ENCODE assay signal across 6 cellular contexts in genomic region chr15:40847225-40847961, GRCh38. TPM values are rescaled to one million over a fixed set of nuclear protein-coding genes. Genes with fewer than 3 reads are reported as not detected.
DNase-seq lines count a peak whose midpoint lies in the region; ATAC-seq and TF ChIP-seq lines count a peak whose summit lies in the region.

No MANE protein-coding gene starts in this region.

- H3K27ac ChIP-seq in esophagus squamous epithelium = peak overlapping the region; percentile 80 to 97 (median 93)
- no peak overlapping the region for H3K27ac ChIP-seq in testis

- ATAC-seq in GM21367 (IDR thresholded peaks at IDR 0.05; ENCODE audit: unreplicated experiment) = peak; percentile 58

- H3K27me3 ChIP-seq in esophagus squamous epithelium (peaks cover 0 to 34% (median 0%) of the 10 kb centered on the region in 4 donors), testis (no peaks in the 10 kb centered on the region)

- H3K36me3 ChIP-seq in esophagus squamous epithelium (peaks cover 0 to 48% (median 0%) of the 10 kb centered on the region in 3 donors), testis (ENCODE audit: low read depth, missing control alignments) (no peaks in the 10 kb centered on the region)

- TF ChIP-seq CTCF in esophagus squamous epithelium (IDR thresholded peaks at IDR 0.05) (peak in 3 of 6 experiments; percentile 21 to 39 (median 22)), testis (IDR thresholded peaks at IDR 0.05) (no peak)

- H3K9me3 ChIP-seq in esophagus squamous epithelium (no peaks in the 10 kb centered on the region), testis (no peaks in the 10 kb centered on the region)

- intact Hi-C loops in esophagus squamous epithelium (cut with DNase I) = no loop called here
- intact Hi-C loops in testis (cut with DNase I; ENCODE audit: low total_unique reads) = no loop called here

- peak in 2 of 4 donors; percentile 7 to 37 for TF ChIP-seq POLR2A in esophagus squamous epithelium (IDR thresholded peaks at IDR 0.05)
- TF ChIP-seq POLR2A in testis (IDR thresholded peaks at IDR 0.05) = no peak

- 50 to 51% methylated on average over 6 of the region's 7 CpGs for WGBS in esophagus squamous epithelium, 2 donors
- 81 to 88% methylated on average over 7 of the region's 7 CpGs for WGBS in testis, 2 donors

- DNase-seq in AG20443 (ENCODE audit: low spot score) (peak; percentile 27), NCI-H69 (lab: John Stamatoyannopoulos, UW) (peak; percentile 95), esophagus squamous epithelium (lab: John Stamatoyannopoulos, UW) (no peak), testis (peak; percentile 27)
- DNase-seq in activated naive CD4-positive, alpha-beta T cell treated with anti-CD3 and anti-CD28 coated beads, Interleukin-2, amount 50 U/mL, for 16 hours = no peak

- H3K4me1 ChIP-seq in esophagus squamous epithelium = peaks cover 14 to 61% (median 23%) of the 10 kb centered on the region in 3 donors
- H3K4me1 ChIP-seq in testis = peaks cover 8% of the 10 kb centered on the region

- peak overlapping the region; percentile 59 to 80 (median 72) for H3K4me3 ChIP-seq in esophagus squamous epithelium
- no peak overlapping the region for H3K4me3 ChIP-seq in testis

RNA-seq across cellular contexts. Expression of gene SPINT1, which starts 3.5 kb away (rescaled TPM):
- total RNA-seq in esophagus squamous epithelium = 100 to 1,000 TPM; 168 to 506 (median 215) TPM
- total RNA-seq in testis = 10 to 100 TPM in 1 of 2 donors, 1 to 10 TPM in 1; 9.5 to 10.5 TPM
- 7.2 TPM for polyA plus RNA-seq in testis (ENCODE audit: insufficient read depth, low read depth, low replicate concordance)

RNA-seq across cellular contexts. Expression of gene PPP1R14D, which starts 18.9 kb away (rescaled TPM):
- total RNA-seq in esophagus squamous epithelium (under 1 TPM in 1 of 4 donors, not detected in 3; 0.68 TPM), testis (under 1 TPM; 0.43 to 0.55 TPM)
- polyA plus RNA-seq in testis (ENCODE audit: insufficient read depth, low read depth, low replicate concordance) = not detected

RNA-seq across cellular contexts. Expression of gene RHOV, which starts 26.6 kb away (rescaled TPM):
- total RNA-seq in esophagus squamous epithelium (100 to 1,000 TPM in 3 of 4 donors, 10 to 100 TPM in 1; 94.0 to 146 (median 123) TPM), testis (under 1 TPM; 0.24 to 0.50 TPM)
- polyA plus RNA-seq in testis (ENCODE audit: insufficient read depth, low read depth, low replicate concordance) = 0.91 TPM

RNA-seq across cellular contexts. Expression of gene DNAJC17, which starts 40.1 kb away (rescaled TPM):
- total RNA-seq in esophagus squamous epithelium (10 to 100 TPM; 13.9 to 24.0 (median 19.2) TPM), testis (10 to 100 TPM; 11.1 to 21.6 TPM)
- polyA plus RNA-seq in testis (ENCODE audit: insufficient read depth, low read depth, low replicate concordance) = 22.6 TPM

RNA-seq across cellular contexts. Expression of gene ZFYVE19, which starts 40.5 kb away (rescaled TPM):
- total RNA-seq in esophagus squamous epithelium = 10 to 100 TPM; 16.5 to 33.4 (median 28.9) TPM
- total RNA-seq in testis = 10 to 100 TPM; 22.4 to 38.2 TPM
- polyA plus RNA-seq in testis (ENCODE audit: insufficient read depth, low read depth, low replicate concordance) = 26.3 TPM

Comparison
In these comparisons a context has a peak if more than half of its experiments do, and no peak if none do; other contexts are left out.
1. DNase-seq: peak in AG20443 (single experiment), NCI-H69 (single experiment) and testis (single experiment); none in esophagus squamous epithelium (single experiment) and activated naive CD4-positive, alpha-beta T cell treated with anti-CD3 and anti-CD28 coated beads, Interleukin-2, amount 50 U/mL, for 16 hours (single experiment).
2. H3K27ac ChIP-seq: peak in esophagus squamous epithelium (4 of 4); none in testis (0 of 2).
3. H3K4me3 ChIP-seq: peak in esophagus squamous epithelium (4 of 4); none in testis (0 of 2).
4. RNA of gene SPINT1, which starts 3.5 kb away (total RNA-seq): 168 to 506 TPM in esophagus squamous epithelium; 9.5 to 10.5 TPM in testis; every median in the first group is over 10 times any median in the second.
5. RNA of gene RHOV, which starts 26.6 kb away (total RNA-seq): 94.0 to 146 TPM in esophagus squamous epithelium; 0.24 to 0.50 TPM in testis; every median in the first group is over 10 times any median in the second.